Comparison of ENCODE assay signal across 21 cellular contexts in genomic region chr2:58533376-58533775, GRCh38.
DNase-seq lines count a peak whose midpoint lies in the region; ATAC-seq, FAIRE-seq and TF ChIP-seq lines count a peak whose summit lies in the region.
"Had no signal": no experiment of that assay in that cellular context is flagged by ENCODE, and none has a peak within 500 bp of the region (broad histone marks: within the 10 kb centered on the region; RNA-seq: fewer than 3 reads in every experiment).

No MANE protein-coding gene starts in this region.

- H4K5ac ChIP-seq in H9 (ENCODE audit: insufficient read length, low read depth, low read length) (no peak overlapping the region), H1 (ENCODE audit: insufficient read length, low read depth, low read length) (no peak overlapping the region), mesendoderm (ENCODE audit: low read length) (no peak overlapping the region)

- H3K27me3 ChIP-seq in H9 (ENCODE audit: insufficient read depth, low read length) (no peaks in the 10 kb centered on the region), H1 (replicated peaks in 1 of 4; ENCODE audit: control insufficient read depth in 3 of 4, extremely low read depth in 1 of 4, insufficient read depth in 3 of 4, low read length in 3 of 4) (no peaks in the 10 kb centered on the region), mesendoderm (ENCODE audit: insufficient read depth, low read length, poor library complexity) (no peaks in the 10 kb centered on the region), neural progenitor cell (no peaks in the 10 kb centered on the region)

- H3K36me3 Mint-ChIP-seq in H9 (ENCODE audit: insufficient read depth in 1 of 3, low read depth in 3 of 3) (peaks cover 0 to 5% (median 0%) of the 10 kb centered on the region in 3 experiments; a peak in 1 of 7 replicates), neural progenitor cell (no peaks in the 10 kb centered on the region)

- TF ChIP-seq RAD21 in H1 (IDR thresholded peaks at IDR 0.05 in 1 of 2, conservative IDR thresholded peaks at IDR 0.05 in 1 of 2; ENCODE audit: low read depth in 2 of 2, low read length in 2 of 2), result no peak

- WGBS in H9 (ENCODE audit: extremely low coverage, insufficient read length, low lambda C conversion rate), result no CpG with 5 or more reads among the region's 3 CpGs
- WGBS in H1 (ENCODE audit: extremely low coverage in 1 of 2, insufficient coverage in 1 of 2, insufficient read length in 1 of 2, insufficient replicate concordance in 2 of 2, low coverage in 1 of 2, low lambda C conversion rate in 2 of 2, missing lambda C conversion rate in 1 of 2), 2 experiments, result 81% methylated on average over 2 of the region's 3 CpGs; no CpG with 5 or more reads in 1 of the 2 experiments
- WGBS in mesendoderm (ENCODE audit: extremely low coverage, insufficient coverage, low lambda C conversion rate), result no CpG with 5 or more reads among the region's 3 CpGs

- H3K14ac ChIP-seq in H9 (ENCODE audit: insufficient read depth, low read length) (no peak overlapping the region), H1 (ENCODE audit: insufficient read length) (no peak overlapping the region)

- no peak for TF ChIP-seq EP300 in H1 (IDR thresholded peaks at IDR 0.05; ENCODE audit: borderline replicate concordance in 1 of 2, low read depth in 2 of 2, low read length in 2 of 2)

- TF ChIP-seq POLR2A in H1 (IDR thresholded peaks at IDR 0.05; ENCODE audit: control extremely low read depth in 1 of 2, low read depth in 2 of 2, low read length in 2 of 2), result no peak

- H3K79me1 ChIP-seq in H9 (ENCODE audit: insufficient read depth, low read depth, low read length, poor library complexity, severe bottlenecking) (no peaks in the 10 kb centered on the region), H1 (ENCODE audit: low read depth, low read length) (no peaks in the 10 kb centered on the region), mesendoderm (ENCODE audit: low read length) (no peaks in the 10 kb centered on the region)

- H2AFZ ChIP-seq in H9 (ENCODE audit: low read length), result no peak overlapping the region
- H2AFZ ChIP-seq in H1 (ENCODE audit: low read length), result no peak overlapping the region
- no peak overlapping the region for H2AFZ ChIP-seq in neural progenitor cell (replicated peaks)
- H2AFZ ChIP-seq: GM23248 had no signal

- H3K23ac ChIP-seq in H9 (ENCODE audit: insufficient read length, low read depth, low read length) (no peak overlapping the region), H1 (ENCODE audit: insufficient read length) (no peak overlapping the region), mesendoderm (ENCODE audit: low read length) (no peak overlapping the region)

- TF ChIP-seq CTCF in H9 (conservative IDR thresholded peaks at IDR 0.05) (no peak), H1 (IDR thresholded peaks at IDR 0.05; ENCODE audit: control extremely low read depth in 1 of 3, insufficient read depth in 1 of 3, low read depth in 1 of 3, low read length in 3 of 3) (no peak), neural progenitor cell (IDR thresholded peaks at IDR 0.05) (no peak)

- H3K9me3 ChIP-seq in H9 (ENCODE audit: control insufficient read depth, low read depth, low read length) (no peaks in the 10 kb centered on the region), H1 (ENCODE audit: insufficient read depth in 2 of 2, low read depth in 1 of 2, low read length in 1 of 2) (no peaks in the 10 kb centered on the region), neural progenitor cell (ENCODE audit: low read depth) (no peaks in the 10 kb centered on the region)

- H3K9me3 Mint-ChIP-seq in H9, result no peaks in the 10 kb centered on the region
- H3K9me3 Mint-ChIP-seq in neural progenitor cell, result no peaks in the 10 kb centered on the region
- H3K9me3 Mint-ChIP-seq: CD4-positive, alpha-beta T cell had no signal

- no peak for ATAC-seq in GM18861 (IDR thresholded peaks at IDR 0.05; ENCODE audit: unreplicated experiment)
- no peak for ATAC-seq in HG02571 (IDR thresholded peaks at IDR 0.05; ENCODE audit: unreplicated experiment)
- ATAC-seq: K562 had no signal

- H3K27ac Mint-ChIP-seq in H9 (peak overlapping the region; percentile 12 to 75 (median 74); a peak in 6 of 7 replicates), neural progenitor cell (no peak overlapping the region)
- H3K27ac Mint-ChIP-seq: CD4-positive, alpha-beta T cell had no signal

- no peak overlapping the region for H3K4me2 ChIP-seq in H9 (ENCODE audit: insufficient read depth, insufficient read length, low read length)
- 0 out of 4 replicates have a peak overlapping the region, but pooled peaks of 1 of the 2 experiments have one; percentile 48 for H3K4me2 ChIP-seq in H1 (ENCODE audit: insufficient read depth in 1 of 2, low read depth in 2 of 2, low read length in 2 of 2)
- H3K4me2 ChIP-seq in mesendoderm (ENCODE audit: low read length), result no peak overlapping the region
- H3K4me2 ChIP-seq in neural progenitor cell, result no peak overlapping the region

- no peak overlapping the region for H3K27ac ChIP-seq in H9 (ENCODE audit: insufficient read length, low read depth, low read length)
- H3K27ac ChIP-seq in H1 (ENCODE audit: low read depth, low read length), result no peak overlapping the region
- H3K27ac ChIP-seq in mesendoderm (ENCODE audit: low read depth, low read length), result no peak overlapping the region
- H3K27ac ChIP-seq in neural progenitor cell, result no peak overlapping the region
- H3K27ac ChIP-seq: C4-2B, GM23248, HL-60 had no signal

- H3K4me3 Mint-ChIP-seq in H9, result no peak overlapping the region
- no peak overlapping the region for H3K4me3 Mint-ChIP-seq in neural progenitor cell
- H3K4me3 Mint-ChIP-seq: CD4-positive, alpha-beta T cell had no signal

- H2AK5ac ChIP-seq in H9 (ENCODE audit: insufficient read length, low read length) (no peak overlapping the region), H1 (ENCODE audit: low read depth, low read length) (peak overlapping the region; percentile 96; the same call in 1 of the 2 replicates), mesendoderm (ENCODE audit: low read length) (no peak overlapping the region)

- no peak overlapping the region for H3T11ph ChIP-seq in H9 (ENCODE audit: low read length)

- H4K20me1 ChIP-seq in H9 (ENCODE audit: control insufficient read depth, insufficient read depth, insufficient read length) (no peaks in the 10 kb centered on the region), H1 (replicated peaks in 1 of 2; ENCODE audit: control insufficient read depth in 1 of 2, insufficient read depth in 2 of 2, low read length in 2 of 2) (no peaks in the 10 kb centered on the region), neural progenitor cell (ENCODE audit: low read depth) (no peaks in the 10 kb centered on the region)

- H3K4me1 Mint-ChIP-seq in H9 (peaks cover 55 to 61% of the 10 kb centered on the region in 2 experiments), neural progenitor cell (peaks cover 24% of the 10 kb centered on the region)

- no peak overlapping the region for H2BK5ac ChIP-seq in H9 (ENCODE audit: insufficient read length, low read length)
- H2BK5ac ChIP-seq in H1 (ENCODE audit: low read depth, low read length), result peak overlapping the region; percentile 97; the same call in 1 of the 2 replicates
- H2BK5ac ChIP-seq in mesendoderm (ENCODE audit: low read length), result no peak overlapping the region

- H3K36me3 ChIP-seq in H1 (ENCODE audit: control insufficient read depth in 2 of 4, insufficient read depth in 4 of 4, low read length in 3 of 4) (no peaks in the 10 kb centered on the region), mesendoderm (ENCODE audit: control insufficient read depth, insufficient read depth, low read length) (no peaks in the 10 kb centered on the region), neural progenitor cell (no peaks in the 10 kb centered on the region)

- H3K18ac ChIP-seq in H9 (ENCODE audit: insufficient read length, low read depth, low read length), result no peak overlapping the region
- H3K18ac ChIP-seq in H1 (ENCODE audit: extremely low read depth, low read length), result peak overlapping the region; percentile 36; the same call in 1 of the 2 replicates
- H3K18ac ChIP-seq in mesendoderm (ENCODE audit: low read length), result no peak overlapping the region

- no peak for FAIRE-seq in H1 (lab: Jason Lieb, UNC)
- FAIRE-seq: A204.1, GM19239, K562 had no signal

- peaks cover 7% of the 10 kb centered on the region for H3F3A ChIP-seq in neural progenitor cell (ENCODE audit: low read depth)

- H3K56ac ChIP-seq in H9 (ENCODE audit: insufficient read length, low read depth, low read length) (no peak overlapping the region), H1 (replicated peaks; ENCODE audit: insufficient read length, low read depth, low read length) (no peak overlapping the region), mesendoderm (ENCODE audit: low read length) (no peak overlapping the region)

- H2BK12ac ChIP-seq in H9 (ENCODE audit: insufficient read length, low read depth, low read length) (no peak overlapping the region), H1 (ENCODE audit: low read depth, low read length) (peak overlapping the region; percentile 92)

- H4K8ac ChIP-seq in H9 (replicated peaks; ENCODE audit: insufficient read length, low read depth, low read length) (no peak overlapping the region), H1 (ENCODE audit: extremely low read depth, insufficient read depth, low read length) (no peak overlapping the region), mesendoderm (ENCODE audit: low read depth, low read length) (no peak overlapping the region)

- POLR2A ChIA-PET in H1 (lab: Charles Lee; ENCODE audit: partially characterized antibody), result interaction anchor here (0.8 kb wide), 1 partner anchor 17 kb away, joined by 3 read pairs; no protein-coding TSS in a partner anchor

- H2BK20ac ChIP-seq in H9 (ENCODE audit: low read depth, low read length, poor library complexity, severe bottlenecking) (no peak overlapping the region), H1 (ENCODE audit: low read length) (peak overlapping the region; percentile 96; the same call in 1 of the 2 replicates)

- CTCF ChIA-PET in H1 (lab: Charles Lee; ENCODE audit: partially characterized antibody), result interaction anchor here (1.4 kb wide), 1 partner anchor 11 kb away, joined by 5 read pairs; no protein-coding TSS in a partner anchor

- no peak overlapping the region for H3K4me3 ChIP-seq in H1 (ENCODE audit: extremely low read depth in 1 of 4, insufficient read depth in 2 of 4, low read depth in 3 of 4, low read length in 4 of 4)
- H3K4me3 ChIP-seq in mesendoderm (ENCODE audit: low read length), result no peak overlapping the region
- no peak overlapping the region for H3K4me3 ChIP-seq in neural progenitor cell
- H3K4me3 ChIP-seq: GM23248, K562 had no signal

- no peak overlapping the region for H2BK120ac ChIP-seq in H9 (ENCODE audit: low read depth, low read length, poor library complexity, severe bottlenecking)
- peak overlapping the region; percentile 60 for H2BK120ac ChIP-seq in H1 (replicated peaks; ENCODE audit: low read depth, low read length)
- H2BK120ac ChIP-seq in mesendoderm (ENCODE audit: low read depth, low read length), result no peak overlapping the region

- H3K4me1 ChIP-seq in H9 (ENCODE audit: insufficient read depth, low read length), result peaks cover 17% of the 10 kb centered on the region; the same call in 1 of the 2 replicates
- H3K4me1 ChIP-seq in H1 (replicated peaks in 1 of 4; ENCODE audit: control insufficient read depth in 3 of 4, insufficient read depth in 4 of 4, low read length in 3 of 4), result peaks cover 0 to 27% (median 19%) of the 10 kb centered on the region in 4 experiments
- peaks cover 2% of the 10 kb centered on the region for H3K4me1 ChIP-seq in mesendoderm (ENCODE audit: control insufficient read depth, low read depth, low read length)
- H3K4me1 ChIP-seq in neural progenitor cell, result peaks cover 19% of the 10 kb centered on the region

- DNase-seq in EL (peak; percentile 16), H9 (no peak), H1 (ENCODE audit: low read depth in 1 of 2, low spot score in 2 of 2) (no peak), mesendoderm (peak; percentile 45), dermis blood vessel endothelial cell (no peak), neural progenitor cell (ENCODE audit: low spot score) (no peak)
- DNase-seq: AML-193; Calu3; CD4-positive, alpha-beta T cell; DMS79 treated with DMSO at 0.1 percent for 48 hours; GDM1; GM23248; H7; IMR-90 had no signal

- H4K91ac ChIP-seq in H9 (ENCODE audit: insufficient read length, low read depth, low read length) (no peak overlapping the region), H1 (replicated peaks; ENCODE audit: insufficient read length, low read length) (peak overlapping the region; percentile 16)

- H3K79me2 ChIP-seq in H9 (ENCODE audit: insufficient read depth, low read length) (no peaks in the 10 kb centered on the region), H1 (ENCODE audit: control insufficient read depth in 1 of 2, insufficient read depth in 2 of 2, low read length in 2 of 2) (no peaks in the 10 kb centered on the region), mesendoderm (ENCODE audit: control insufficient read depth, insufficient read depth, low read length) (no peaks in the 10 kb centered on the region), neural progenitor cell (ENCODE audit: low read depth) (no peaks in the 10 kb centered on the region)

- H3K23me2 ChIP-seq in H9 (ENCODE audit: insufficient read length, low read depth, low read length, poor library complexity, severe bottlenecking), result no peaks in the 10 kb centered on the region
- H3K23me2 ChIP-seq in H1 (ENCODE audit: low read depth, low read length), result 0 out of 2 replicates have a peak, but pooled peaks cover 2% of the 10 kb centered on the region

- H3K4ac ChIP-seq in H9 (ENCODE audit: low read depth, low read length), result no peak overlapping the region
- H3K4ac ChIP-seq in H1 (replicated peaks; ENCODE audit: insufficient read length, low read depth, low read length), result no peak overlapping the region
- H3K4ac ChIP-seq in mesendoderm (ENCODE audit: low read depth, low read length), result no peak overlapping the region

- no peak overlapping the region for H3K9ac ChIP-seq in H9 (ENCODE audit: extremely low read depth, insufficient read length, low read length)
- no peak overlapping the region for H3K9ac ChIP-seq in H1 (replicated peaks in 1 of 4; ENCODE audit: extremely low read depth in 1 of 4, low read depth in 3 of 4, low read length in 3 of 4)
- no peak overlapping the region for H3K9ac ChIP-seq in mesendoderm (ENCODE audit: low read length)
- H3K9ac ChIP-seq in neural progenitor cell, result no peak overlapping the region
- H3K9ac ChIP-seq: GM23248 had no signal

- H2BK15ac ChIP-seq in H9 (ENCODE audit: low read depth, low read length), result no peak overlapping the region
- H2BK15ac ChIP-seq in H1 (ENCODE audit: low read length), result no peak overlapping the region
- H2BK15ac ChIP-seq in mesendoderm (replicated peaks; ENCODE audit: low read depth), result no peak overlapping the region

- H3K27me3 Mint-ChIP-seq in H9 (ENCODE audit: low read depth), result no peaks in the 10 kb centered on the region
- no peaks in the 10 kb centered on the region for H3K27me3 Mint-ChIP-seq in neural progenitor cell (ENCODE audit: insufficient read depth, low read depth)
- H3K27me3 Mint-ChIP-seq: CD4-positive, alpha-beta T cell had no signal

Comparison
In these comparisons a context has a peak if more than half of its experiments do, and no peak if none do; other contexts are left out.
1. DNase-seq: peak in EL (single experiment) and mesendoderm (single experiment); none in H9 (single experiment), H1 (0 of 2), dermis blood vessel endothelial cell (single experiment) and neural progenitor cell (single experiment).